ENCODE assay signal across 3 cellular contexts in the genomic region with DNA sequence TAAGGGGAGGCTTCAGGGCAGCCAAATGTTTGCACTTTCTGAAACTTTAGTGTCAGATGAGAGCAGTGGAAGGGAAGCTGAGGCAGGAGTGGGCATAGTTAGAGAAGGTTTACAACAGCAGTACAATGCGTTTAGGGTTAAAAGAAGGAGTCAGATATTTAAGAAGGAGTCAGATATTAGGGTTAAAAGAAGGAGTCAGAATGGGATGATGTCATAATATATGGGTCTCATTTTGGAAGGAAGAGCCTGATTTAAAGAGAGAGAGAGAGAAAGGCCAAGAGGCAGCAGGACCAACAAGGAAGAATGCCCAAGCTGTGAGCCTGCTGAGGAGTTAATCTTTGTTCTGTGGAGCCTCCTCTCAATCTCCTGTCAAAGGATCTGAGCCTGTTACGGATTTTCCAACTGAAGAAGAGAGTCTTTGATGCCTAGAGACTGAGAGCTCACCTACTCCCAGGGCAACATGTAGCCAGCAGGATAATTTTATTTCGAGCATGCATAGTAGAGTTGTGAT.
TF ChIP-seq lines count a peak whose summit lies in the region.

No MANE protein-coding gene starts in this region.

TF ChIP-seq in GM23338, 12 proteins besides CTCF, POLR2A, EP300 and RAD21 (continues in another document):
- TF ChIP-seq EZH2 (IDR thresholded peaks at IDR 0.05; ENCODE audit: low read depth, unreplicated experiment) (no peak), STAT1 (IDR thresholded peaks at IDR 0.05; ENCODE audit: unreplicated experiment) (no peak), JUNB (IDR thresholded peaks at IDR 0.05; ENCODE audit: unreplicated experiment) (no peak)
- TF ChIP-seq, protein P1, sequence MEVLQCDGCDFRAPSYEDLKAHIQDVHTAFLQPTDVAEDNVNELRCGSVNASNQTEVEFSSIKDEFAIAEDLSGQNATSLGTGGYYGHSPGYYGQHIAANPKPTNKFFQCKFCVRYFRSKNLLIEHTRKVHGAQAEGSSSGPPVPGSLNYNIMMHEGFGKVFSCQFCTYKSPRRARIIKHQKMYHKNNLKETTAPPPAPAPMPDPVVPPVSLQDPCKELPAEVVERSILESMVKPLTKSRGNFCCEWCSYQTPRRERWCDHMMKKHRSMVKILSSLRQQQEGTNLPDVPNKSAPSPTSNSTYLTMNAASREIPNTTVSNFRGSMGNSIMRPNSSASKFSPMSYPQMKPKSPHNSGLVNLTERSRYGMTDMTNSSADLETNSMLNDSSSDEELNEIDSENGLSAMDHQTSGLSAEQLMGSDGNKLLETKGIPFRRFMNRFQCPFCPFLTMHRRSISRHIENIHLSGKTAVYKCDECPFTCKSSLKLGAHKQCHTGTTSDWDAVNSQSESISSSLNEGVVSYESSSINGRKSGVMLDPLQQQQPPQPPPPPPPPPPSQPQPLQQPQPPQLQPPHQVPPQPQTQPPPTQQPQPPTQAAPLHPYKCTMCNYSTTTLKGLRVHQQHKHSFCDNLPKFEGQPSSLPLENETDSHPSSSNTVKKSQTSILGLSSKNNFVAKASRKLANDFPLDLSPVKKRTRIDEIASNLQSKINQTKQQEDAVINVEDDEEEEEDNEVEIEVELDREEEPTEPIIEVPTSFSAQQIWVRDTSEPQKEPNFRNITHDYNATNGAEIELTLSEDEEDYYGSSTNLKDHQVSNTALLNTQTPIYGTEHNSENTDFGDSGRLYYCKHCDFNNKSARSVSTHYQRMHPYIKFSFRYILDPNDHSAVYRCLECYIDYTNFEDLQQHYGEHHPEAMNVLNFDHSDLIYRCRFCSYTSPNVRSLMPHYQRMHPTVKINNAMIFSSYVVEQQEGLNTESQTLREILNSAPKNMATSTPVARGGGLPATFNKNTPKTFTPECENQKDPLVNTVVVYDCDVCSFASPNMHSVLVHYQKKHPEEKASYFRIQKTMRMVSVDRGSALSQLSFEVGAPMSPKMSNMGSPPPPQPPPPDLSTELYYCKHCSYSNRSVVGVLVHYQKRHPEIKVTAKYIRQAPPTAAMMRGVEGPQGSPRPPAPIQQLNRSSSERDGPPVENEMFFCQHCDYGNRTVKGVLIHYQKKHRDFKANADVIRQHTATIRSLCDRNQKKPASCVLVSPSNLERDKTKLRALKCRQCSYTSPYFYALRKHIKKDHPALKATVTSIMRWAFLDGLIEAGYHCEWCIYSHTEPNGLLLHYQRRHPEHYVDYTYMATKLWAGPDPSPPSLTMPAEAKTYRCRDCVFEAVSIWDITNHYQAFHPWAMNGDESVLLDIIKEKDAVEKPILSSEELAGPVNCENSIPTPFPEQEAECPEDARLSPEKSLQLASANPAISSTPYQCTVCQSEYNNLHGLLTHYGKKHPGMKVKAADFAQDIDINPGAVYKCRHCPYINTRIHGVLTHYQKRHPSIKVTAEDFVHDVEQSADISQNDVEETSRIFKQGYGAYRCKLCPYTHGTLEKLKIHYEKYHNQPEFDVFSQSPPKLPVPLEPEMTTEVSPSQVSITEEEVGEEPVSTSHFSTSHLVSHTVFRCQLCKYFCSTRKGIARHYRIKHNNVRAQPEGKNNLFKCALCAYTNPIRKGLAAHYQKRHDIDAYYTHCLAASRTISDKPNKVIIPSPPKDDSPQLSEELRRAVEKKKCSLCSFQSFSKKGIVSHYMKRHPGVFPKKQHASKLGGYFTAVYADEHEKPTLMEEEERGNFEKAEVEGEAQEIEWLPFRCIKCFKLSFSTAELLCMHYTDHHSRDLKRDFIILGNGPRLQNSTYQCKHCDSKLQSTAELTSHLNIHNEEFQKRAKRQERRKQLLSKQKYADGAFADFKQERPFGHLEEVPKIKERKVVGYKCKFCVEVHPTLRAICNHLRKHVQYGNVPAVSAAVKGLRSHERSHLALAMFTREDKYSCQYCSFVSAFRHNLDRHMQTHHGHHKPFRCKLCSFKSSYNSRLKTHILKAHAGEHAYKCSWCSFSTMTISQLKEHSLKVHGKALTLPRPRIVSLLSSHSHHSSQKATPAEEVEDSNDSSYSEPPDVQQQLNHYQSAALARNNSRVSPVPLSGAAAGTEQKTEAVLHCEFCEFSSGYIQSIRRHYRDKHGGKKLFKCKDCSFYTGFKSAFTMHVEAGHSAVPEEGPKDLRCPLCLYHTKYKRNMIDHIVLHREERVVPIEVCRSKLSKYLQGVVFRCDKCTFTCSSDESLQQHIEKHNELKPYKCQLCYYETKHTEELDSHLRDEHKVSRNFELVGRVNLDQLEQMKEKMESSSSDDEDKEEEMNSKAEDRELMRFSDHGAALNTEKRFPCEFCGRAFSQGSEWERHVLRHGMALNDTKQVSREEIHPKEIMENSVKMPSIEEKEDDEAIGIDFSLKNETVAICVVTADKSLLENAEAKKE (CRISPR knock-in tag; IDR thresholded peaks at IDR 0.05) = no peak

TF ChIP-seq in HEK293, 187 proteins besides CTCF, POLR2A, EP300 and RAD21:
- TF ChIP-seq ZNF510 (tag by site-specific recombination; IDR thresholded peaks at IDR 0.05; ENCODE audit: insufficient replicate concordance) (no peak), ZNF561 (tag by site-specific recombination; IDR thresholded peaks at IDR 0.05; ENCODE audit: borderline replicate concordance) (no peak), ZNF777 (tag by site-specific recombination; IDR thresholded peaks at IDR 0.05; ENCODE audit: borderline replicate concordance) (no peak)
- TF ChIP-seq, protein P2, sequence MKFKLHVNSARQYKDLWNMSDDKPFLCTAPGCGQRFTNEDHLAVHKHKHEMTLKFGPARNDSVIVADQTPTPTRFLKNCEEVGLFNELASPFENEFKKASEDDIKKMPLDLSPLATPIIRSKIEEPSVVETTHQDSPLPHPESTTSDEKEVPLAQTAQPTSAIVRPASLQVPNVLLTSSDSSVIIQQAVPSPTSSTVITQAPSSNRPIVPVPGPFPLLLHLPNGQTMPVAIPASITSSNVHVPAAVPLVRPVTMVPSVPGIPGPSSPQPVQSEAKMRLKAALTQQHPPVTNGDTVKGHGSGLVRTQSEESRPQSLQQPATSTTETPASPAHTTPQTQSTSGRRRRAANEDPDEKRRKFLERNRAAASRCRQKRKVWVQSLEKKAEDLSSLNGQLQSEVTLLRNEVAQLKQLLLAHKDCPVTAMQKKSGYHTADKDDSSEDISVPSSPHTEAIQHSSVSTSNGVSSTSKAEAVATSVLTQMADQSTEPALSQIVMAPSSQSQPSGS (tag by site-specific recombination; IDR thresholded peaks at IDR 0.05; ENCODE audit: low read depth) = peak; percentile 68; the same call in 1 of the 2 replicates

TF ChIP-seq in H1, 55 proteins besides CTCF, POLR2A, EP300 and RAD21:
- TF ChIP-seq RNF2 (IDR thresholded peaks at IDR 0.05; ENCODE audit: borderline replicate concordance, low read depth, low read length, missing control alignments, poor library complexity, severe bottlenecking) = peak; percentile 42
- peak; percentile 69; the same call in 1 of the 2 replicates for TF ChIP-seq SP1 (IDR thresholded peaks at IDR 0.05; ENCODE audit: low read depth, low read length)
- no peak for TF ChIP-seq BCL11A (IDR thresholded peaks at IDR 0.05; ENCODE audit: low read depth in 2 of 2, low read length in 2 of 2)
- no peak for TF ChIP-seq SIN3A (conservative IDR thresholded peaks at IDR 0.05 in 1 of 2, IDR thresholded peaks at IDR 0.05 in 1 of 2; ENCODE audit: low read depth in 1 of 2, low read length in 2 of 2)
- peak; percentile 85 for TF ChIP-seq NANOG (IDR thresholded peaks at IDR 0.05; ENCODE audit: insufficient read depth, low read depth, low read length, poor library complexity, severe bottlenecking)
- no peak for TF ChIP-seq MAFK (IDR thresholded peaks at IDR 0.05; ENCODE audit: low read depth, low read length)
